In genomic region chr12:42296503-42297109, GRCh38 we compare ENCODE assay signal across 9 cellular contexts. TPM values are rescaled to one million over a fixed set of nuclear protein-coding genes. Genes with fewer than 3 reads are reported as not detected.
DNase-seq lines count a peak whose midpoint lies in the region; ATAC-seq and TF ChIP-seq lines count a peak whose summit lies in the region.
"Had no signal": no experiment of that assay in that cellular context is flagged by ENCODE, and none has a peak within 500 bp of the region (broad histone marks: within the 10 kb centered on the region; RNA-seq: fewer than 3 reads in every experiment).

No MANE protein-coding gene starts in this region.

- no peak overlapping the region for H3K4me3 Mint-ChIP-seq in natural killer cell
- no peak overlapping the region for H3K4me3 Mint-ChIP-seq in natural killer cell treated with Interleukin-12 subunit alpha and Interleukin-12 subunit beta and Interleukin-15 and Interleukin-18, amount 100 ng/mL, for 72 hours
- H3K4me3 Mint-ChIP-seq in endothelial cell (ENCODE audit: unreplicated experiment) = no peak overlapping the region
- H3K4me3 Mint-ChIP-seq in type B pancreatic cell = no peak overlapping the region
- H3K4me3 Mint-ChIP-seq: dendritic cell treated with granulocyte-macrophage colony-stimulating factor and Interleukin-4, amounts not matched to agents 40 ng/mL and 50 ng/mL, for 4 days had no signal

- intact Hi-C loops in natural killer cell (cut with micrococcal nuclease) = no loop called here

- TF ChIP-seq CTCF in natural killer cell (IDR thresholded peaks at IDR 0.05) (peak; percentile 27), endothelial cell (IDR thresholded peaks at IDR 0.05; ENCODE audit: unreplicated experiment) (peak; percentile 79), type B pancreatic cell (conservative IDR thresholded peaks at IDR 0.05) (peak; percentile 70)

- no peak overlapping the region for H3K27ac Mint-ChIP-seq in natural killer cell
- H3K27ac Mint-ChIP-seq in natural killer cell treated with Interleukin-12 subunit alpha and Interleukin-12 subunit beta and Interleukin-15 and Interleukin-18, amount 100 ng/mL, for 72 hours = no peak overlapping the region
- H3K27ac Mint-ChIP-seq in endothelial cell (ENCODE audit: unreplicated experiment) = no peak overlapping the region
- no peak overlapping the region for H3K27ac Mint-ChIP-seq in type B pancreatic cell
- H3K27ac Mint-ChIP-seq: dendritic cell treated with granulocyte-macrophage colony-stimulating factor and Interleukin-4, amounts not matched to agents 40 ng/mL and 50 ng/mL, for 4 days had no signal

- H3K36me3 Mint-ChIP-seq in natural killer cell (no peaks in the 10 kb centered on the region), endothelial cell (ENCODE audit: low read depth, unreplicated experiment) (no peaks in the 10 kb centered on the region), type B pancreatic cell (no peaks in the 10 kb centered on the region)
- H3K36me3 Mint-ChIP-seq in natural killer cell treated with Interleukin-12 subunit alpha and Interleukin-12 subunit beta and Interleukin-15 and Interleukin-18, amount 100 ng/mL, for 72 hours = no peaks in the 10 kb centered on the region

- ATAC-seq in natural killer cell (peak in 1 of 3 donors; percentile 33), GM21360 (IDR thresholded peaks at IDR 0.05; ENCODE audit: unreplicated experiment) (no peak)
- ATAC-seq in natural killer cell treated with Interleukin-12 subunit alpha and Interleukin-12 subunit beta and Interleukin-15 and Interleukin-18, amount 100 ng/mL, for 72 hours = no peak

- H3K27me3 Mint-ChIP-seq in natural killer cell (ENCODE audit: low read depth in 2 of 2) (no peaks in the 10 kb centered on the region), endothelial cell (ENCODE audit: unreplicated experiment) (peaks cover 2% of the 10 kb centered on the region), type B pancreatic cell (no peaks in the 10 kb centered on the region)
- peaks cover 0 to 2% of the 10 kb centered on the region in 2 donors for H3K27me3 Mint-ChIP-seq in natural killer cell treated with Interleukin-12 subunit alpha and Interleukin-12 subunit beta and Interleukin-15 and Interleukin-18, amount 100 ng/mL, for 72 hours
- H3K27me3 Mint-ChIP-seq: dendritic cell treated with granulocyte-macrophage colony-stimulating factor and Interleukin-4, amounts not matched to agents 40 ng/mL and 50 ng/mL, for 4 days had no signal

- DNase-seq in natural killer cell (no peak), NCI-H69 (lab: John Stamatoyannopoulos, UW) (peak; percentile 76), endothelial cell (ENCODE audit: low spot score) (no peak), type B pancreatic cell (ENCODE audit: extremely low spot score, unreplicated experiment) (no peak), NCI-H1694 (lab: John Stamatoyannopoulos, UW) (no peak), NCI-H1105 treated with DMSO at 0.1 percent for 48 hours (lab: John Stamatoyannopoulos, UW) (no peak)
- DNase-seq in natural killer cell treated with Interleukin-12 subunit alpha and Interleukin-12 subunit beta and Interleukin-15 and Interleukin-18, amount 100 ng/mL, for 72 hours (ENCODE audit: low spot score) = no peak

- no peaks in the 10 kb centered on the region for H3K9me3 Mint-ChIP-seq in natural killer cell
- H3K9me3 Mint-ChIP-seq in natural killer cell treated with Interleukin-12 subunit alpha and Interleukin-12 subunit beta and Interleukin-15 and Interleukin-18, amount 100 ng/mL, for 72 hours = no peaks in the 10 kb centered on the region
- H3K9me3 Mint-ChIP-seq in endothelial cell (ENCODE audit: unreplicated experiment) = no peaks in the 10 kb centered on the region
- H3K9me3 Mint-ChIP-seq in type B pancreatic cell = no peaks in the 10 kb centered on the region
- H3K9me3 Mint-ChIP-seq: dendritic cell treated with granulocyte-macrophage colony-stimulating factor and Interleukin-4, amounts not matched to agents 40 ng/mL and 50 ng/mL, for 4 days had no signal

- H3K4me1 Mint-ChIP-seq in natural killer cell = no peaks in the 10 kb centered on the region
- H3K4me1 Mint-ChIP-seq in natural killer cell treated with Interleukin-12 subunit alpha and Interleukin-12 subunit beta and Interleukin-15 and Interleukin-18, amount 100 ng/mL, for 72 hours (ENCODE audit: low read depth in 2 of 2) = peaks cover 3 to 15% of the 10 kb centered on the region in 2 donors
- H3K4me1 Mint-ChIP-seq in endothelial cell (ENCODE audit: unreplicated experiment) = no peaks in the 10 kb centered on the region
- H3K4me1 Mint-ChIP-seq in type B pancreatic cell (ENCODE audit: unreplicated experiment) = no peaks in the 10 kb centered on the region

RNA-seq across cellular contexts. Expression of gene ZCRB1, which starts 29.3 kb away (rescaled TPM):
- 10 to 100 TPM; 28.0 to 35.9 (median 33.8) TPM for total RNA-seq in natural killer cell
- total RNA-seq in natural killer cell treated with Interleukin-12 subunit alpha and Interleukin-12 subunit beta and Interleukin-15 and Interleukin-18, amount 100 ng/mL, for 72 hours = 10 to 100 TPM; 50.6 to 60.8 TPM
- total RNA-seq in endothelial cell (ENCODE audit: unreplicated experiment) = 31.5 TPM
- total RNA-seq in type B pancreatic cell (ENCODE audit: low replicate concordance) = 42.4 and 45.1 TPM in 2 replicates

RNA-seq across cellular contexts. Expression of gene PPHLN1, which starts 29.4 kb away (rescaled TPM):
- 100 to 1,000 TPM in 2 of 3 donors, 10 to 100 TPM in 1; 98.2 to 101 (median 101) TPM for total RNA-seq in natural killer cell
- total RNA-seq in natural killer cell treated with Interleukin-12 subunit alpha and Interleukin-12 subunit beta and Interleukin-15 and Interleukin-18, amount 100 ng/mL, for 72 hours = 10 to 100 TPM; 85.0 to 90.1 TPM
- total RNA-seq in endothelial cell (ENCODE audit: unreplicated experiment) = 50.3 TPM
- 36.6 and 59.7 TPM in 2 replicates for total RNA-seq in type B pancreatic cell (ENCODE audit: low replicate concordance)

RNA-seq across cellular contexts. Expression of gene YAF2, which starts 58.6 kb away (rescaled TPM):
- total RNA-seq in natural killer cell (100 to 1,000 TPM in 2 of 3 donors, 10 to 100 TPM in 1; 96.2 to 124 (median 101) TPM), endothelial cell (ENCODE audit: unreplicated experiment) (23.2 TPM), type B pancreatic cell (ENCODE audit: low replicate concordance) (13.0 and 22.9 TPM in 2 replicates)
- 10 to 100 TPM; 53.4 to 60.8 TPM for total RNA-seq in natural killer cell treated with Interleukin-12 subunit alpha and Interleukin-12 subunit beta and Interleukin-15 and Interleukin-18, amount 100 ng/mL, for 72 hours

Comparison
In these comparisons a context has a peak if more than half of its experiments do, and no peak if none do; other contexts are left out.
1. CTCF ChIP-seq: peak in every context shown above with its lines; median percentile 79 in endothelial cell; 70 in type B pancreatic cell; 27 in natural killer cell.